32 cellular contexts compared by ENCODE assay signal in genomic region chr15:72124218-72124617, GRCh38.
"Had no signal": no experiment of that assay in that cellular context is flagged by ENCODE, and none has a peak within 500 bp of the region (broad histone marks: within the 10 kb centered on the region; RNA-seq: fewer than 3 reads in every experiment).

No MANE protein-coding gene starts in this region.

- ATAC-seq: activated CD4-positive, CD25-positive, alpha-beta regulatory T cell treated with anti-CD3 and anti-CD28 coated beads, Interleukin-2, amount 50 U/mL, for 24 hours; activated CD8-positive, alpha-beta T cell treated with anti-CD3 and anti-CD28 coated beads for 36 hours; activated naive CD8-positive, alpha-beta T cell treated with anti-CD3 and anti-CD28 coated beads, Interleukin-2, amount 50 U/mL, for 24 hours; body of pancreas; esophagus mucosa; foreskin keratinocyte; gastrocnemius medialis; heart right ventricle; T-helper 17 cell had no signal

- H3K36me3 ChIP-seq: adrenal gland, gastrocnemius medialis, heart right ventricle, WERI-Rb-1 had no signal

- H3K4me3 ChIP-seq: adrenal gland, body of pancreas, gastrocnemius medialis, heart right ventricle had no signal

- H3K27me3 ChIP-seq: adrenal gland, body of pancreas, foreskin keratinocyte, gastrocnemius medialis, heart right ventricle had no signal

- H3K9me3 ChIP-seq: adrenal gland, body of pancreas, gastrocnemius medialis, heart right ventricle had no signal

- DNase-seq: activated B cell treated with CpG ODN at 0.5 μM for 24 hours; activated CD4-positive, alpha-beta T cell treated with anti-CD3 and anti-CD28 coated beads for 48 hours; activated CD4-positive, alpha-beta T cell treated with anti-CD3 and anti-CD28 coated beads, Interleukin-2, amount 50 U/mL, for 1 hour; activated CD4-positive, alpha-beta T cell treated with anti-CD3 and anti-CD28 coated beads, Interleukin-2, amount 50 U/mL, for 48 hours; activated CD8-positive, alpha-beta memory T cell treated with anti-CD3 and anti-CD28 coated beads for 24 hours; activated CD8-positive, alpha-beta memory T cell treated with anti-CD3 and anti-CD28 coated beads, Interleukin-2, amount 50 U/mL, for 4 hours; activated CD8-positive, alpha-beta T cell treated with anti-CD3 and anti-CD28 coated beads for 36 hours; activated effector memory CD4-positive, alpha-beta T cell treated with anti-CD3 and anti-CD28 coated beads, Interleukin-2, amount 50 U/mL, for 16 hours; activated naive CD4-positive, alpha-beta T cell treated with anti-CD3 and anti-CD28 coated beads for 36 hours; activated naive CD8-positive, alpha-beta T cell treated with anti-CD3 and anti-CD28 coated beads for 36 hours; activated naive CD8-positive, alpha-beta T cell treated with anti-CD3 and anti-CD28 coated beads, Interleukin-2, amount 50 U/mL, for 24 hours; activated T-cell treated with anti-CD3 and anti-CD28 coated beads, Interleukin-2, amount 50 U/mL, for 1 hour; activated T-cell treated with anti-CD3 and anti-CD28 coated beads, Interleukin-2, amount 50 U/mL, for 48 hours; adrenal gland; amygdala; aorta; body of pancreas; caudate nucleus; cortex of kidney; effector CD8-positive, alpha-beta T cell; foreskin keratinocyte; gastrocnemius medialis; glutamatergic neuron; heart right ventricle; T-helper 1 cell; T-helper 17 cell; T1000; WERI-Rb-1 had no signal

- H3K27ac ChIP-seq: adrenal gland, body of pancreas, foreskin keratinocyte, gastrocnemius medialis, heart right ventricle, WERI-Rb-1 had no signal

- FAIRE-seq: colon, endometrium had no signal

- H3K4me1 ChIP-seq: foreskin keratinocyte had no signal
